Comparison of ENCODE assay signal across 13 cellular contexts in genomic region chr4:129561886-129562285, GRCh38.
"Had no signal": no experiment of that assay in that cellular context is flagged by ENCODE, and none has a peak within 500 bp of the region (broad histone marks: within the 10 kb centered on the region; RNA-seq: fewer than 3 reads in every experiment).

No MANE protein-coding gene starts in this region.

- H3K36me3 Mint-ChIP-seq: activated naive CD4-positive, alpha-beta T cell treated with anti-CD3 and anti-CD28 coated beads, Interleukin-2, amount 50 U/mL, for 72 hours had no signal

- H3K4me1 Mint-ChIP-seq: central memory CD8-positive, alpha-beta T cell; neural crest cell had no signal

- DNase-seq: activated CD4-positive, alpha-beta T cell treated with anti-CD3 and anti-CD28 coated beads, Interleukin-2, amount 50 U/mL, for 1 hour; activated effector memory CD4-positive, alpha-beta T cell treated with anti-CD3 and anti-CD28 coated beads, Interleukin-2, amount 50 U/mL, for 16 hours; activated T-cell treated with anti-CD3 and anti-CD28 coated beads, Interleukin-2, amount 50 U/mL, for 1 hour; anterior cingulate cortex; effector memory CD8-positive, alpha-beta T cell; foreskin fibroblast; left ventricle myocardium inferior; retina; thyroid gland had no signal

- H3K4me3 ChIP-seq: left ventricle myocardium inferior, skin epidermis, thyroid gland had no signal

- H3K4me3 Mint-ChIP-seq: central memory CD8-positive, alpha-beta T cell; effector memory CD8-positive, alpha-beta T cell; neural crest cell had no signal

- H3K27ac Mint-ChIP-seq: activated naive CD4-positive, alpha-beta T cell treated with anti-CD3 and anti-CD28 coated beads, Interleukin-2, amount 50 U/mL, for 72 hours; effector memory CD8-positive, alpha-beta T cell had no signal

- H3K27me3 Mint-ChIP-seq: central memory CD8-positive, alpha-beta T cell; effector memory CD8-positive, alpha-beta T cell had no signal

- ATAC-seq: activated naive CD4-positive, alpha-beta T cell treated with anti-CD3 and anti-CD28 coated beads, Interleukin-2, amount 50 U/mL, for 72 hours; effector memory CD8-positive, alpha-beta T cell had no signal

- H3K9me3 Mint-ChIP-seq: neural crest cell had no signal
